1 cellular context compared by ENCODE assay signal in genomic region chr12:85803923-85804322, GRCh38.
TF ChIP-seq lines count a peak whose summit lies in the region.

No MANE protein-coding gene starts in this region.

TF ChIP-seq in SK-N-SH, 30 proteins besides CTCF, POLR2A, EP300 and RAD21 (continued from another document):
- TF ChIP-seq NFIC (IDR thresholded peaks at IDR 0.05; ENCODE audit: borderline replicate concordance) (no peak), REST (IDR thresholded peaks at IDR 0.05; ENCODE audit: low read depth, low read length) (no peak), FOXJ3 (CRISPR knock-in tag; IDR thresholded peaks at IDR 0.05) (no peak), GATA2 (CRISPR knock-in tag; IDR thresholded peaks at IDR 0.05) (no peak)
